ENCODE assay signal across 30 cellular contexts in genomic region chr9:33435821-33436277, GRCh38. TPM values are rescaled to one million over a fixed set of nuclear protein-coding genes. Genes with fewer than 3 reads are reported as not detected.
DNase-seq lines count a peak whose midpoint lies in the region; ATAC-seq, FAIRE-seq and TF ChIP-seq lines count a peak whose summit lies in the region.
"Had no signal": no experiment of that assay in that cellular context is flagged by ENCODE, and none has a peak within 500 bp of the region (broad histone marks: within the 10 kb centered on the region; RNA-seq: fewer than 3 reads in every experiment).

No MANE protein-coding gene starts in this region.

- no peak for FAIRE-seq in H1 (lab: Jason Lieb, UNC)
- FAIRE-seq: A204.1, G401.6, GM18507 had no signal

- no peak overlapping the region for H3K4me3 ChIP-seq in H1 (ENCODE audit: extremely low read depth in 1 of 4, insufficient read depth in 2 of 4, low read depth in 3 of 4, low read length in 4 of 4)
- H3K4me3 ChIP-seq in neural progenitor cell = no peak overlapping the region
- H3K4me3 ChIP-seq in CD8-positive, alpha-beta T cell (ENCODE audit: low read depth, low read length) = no peak overlapping the region
- H3K4me3 ChIP-seq: BLaER1 treated with 17β-estradiol and CSF1 and Interleukin-3, amounts not matched to agents 10 nM and 100 nM; body of pancreas; transverse colon had no signal

- no peak for TF ChIP-seq RAD21 in H1 (IDR thresholded peaks at IDR 0.05 in 1 of 2, conservative IDR thresholded peaks at IDR 0.05 in 1 of 2; ENCODE audit: low read depth in 2 of 2, low read length in 2 of 2)

- H3K4me2 ChIP-seq in H1 (ENCODE audit: insufficient read depth in 1 of 2, low read depth in 2 of 2, low read length in 2 of 2) (no peak overlapping the region), neural progenitor cell (no peak overlapping the region)

- no peak overlapping the region for H2BK120ac ChIP-seq in H1 (replicated peaks; ENCODE audit: low read depth, low read length)

- H2BK5ac ChIP-seq in H1 (ENCODE audit: low read depth, low read length) = no peak overlapping the region

- CTCF ChIA-PET in activated CD4-positive, alpha-beta T cell treated with anti-CD3 and anti-CD28 coated beads for 36 hours (lab: Charles Lee) = interaction anchor here (0.6 to 5.4 kb wide), 6 partner anchors 11 to 174 kb away, joined by 3 to 34 read pairs (median 3); partner anchors contain the start of gene AQP3
- CTCF ChIA-PET in H1 (lab: Charles Lee; ENCODE audit: partially characterized antibody) = interaction anchor here (0.8 to 9.1 kb wide), 7 partner anchors 9 to 62 kb away, joined by 3 to 63 read pairs (median 6); partner anchors contain the start of gene AQP3
- CTCF ChIA-PET in CD8-positive, alpha-beta T cell (lab: Charles Lee) = interaction anchor here (0.9 to 1.9 kb wide), 3 partner anchors 14 to 17 kb away, joined by 3 to 6 read pairs (median 3); no protein-coding TSS in a partner anchor

- H3F3A ChIP-seq in neural progenitor cell (ENCODE audit: low read depth) = no peaks in the 10 kb centered on the region

- no peak overlapping the region for H4K91ac ChIP-seq in H1 (replicated peaks; ENCODE audit: insufficient read length, low read length)

- no peaks in the 10 kb centered on the region for H3K36me3 ChIP-seq in H1 (ENCODE audit: control insufficient read depth in 2 of 4, insufficient read depth in 4 of 4, low read length in 3 of 4)
- no peaks in the 10 kb centered on the region for H3K36me3 ChIP-seq in neural progenitor cell
- no peaks in the 10 kb centered on the region for H3K36me3 ChIP-seq in CD8-positive, alpha-beta T cell (ENCODE audit: insufficient read depth, low read length)
- H3K36me3 ChIP-seq: BLaER1 treated with 17β-estradiol and CSF1 and Interleukin-3, amounts not matched to agents 10 nM and 100 nM; transverse colon had no signal

- H3K9ac ChIP-seq in H1 (replicated peaks in 1 of 4; ENCODE audit: extremely low read depth in 1 of 4, low read depth in 3 of 4, low read length in 3 of 4) (no peak overlapping the region), neural progenitor cell (no peak overlapping the region)

- H3K4me1 ChIP-seq in H1 (replicated peaks in 1 of 4; ENCODE audit: control insufficient read depth in 3 of 4, insufficient read depth in 4 of 4, low read length in 3 of 4) = peaks cover 0 to 5% (median 0%) of the 10 kb centered on the region in 4 experiments; a peak in 3 of 7 replicates
- no peaks in the 10 kb centered on the region for H3K4me1 ChIP-seq in neural progenitor cell
- no peaks in the 10 kb centered on the region for H3K4me1 ChIP-seq in CD8-positive, alpha-beta T cell (ENCODE audit: insufficient read depth, low read length)

- H3K27ac ChIP-seq in H1 (ENCODE audit: low read depth, low read length) = no peak overlapping the region
- H3K27ac ChIP-seq in neural progenitor cell = no peak overlapping the region
- no peak overlapping the region for H3K27ac ChIP-seq in CD8-positive, alpha-beta T cell (ENCODE audit: low read depth, low read length)
- H3K27ac ChIP-seq: body of pancreas, transverse colon had no signal

- TF ChIP-seq POLR2A in H1 (IDR thresholded peaks at IDR 0.05; ENCODE audit: control extremely low read depth in 1 of 2, low read depth in 2 of 2, low read length in 2 of 2) = no peak

- no peaks in the 10 kb centered on the region; a peak in 1 of 7 replicates for H3K27me3 ChIP-seq in H1 (replicated peaks in 1 of 4; ENCODE audit: control insufficient read depth in 3 of 4, extremely low read depth in 1 of 4, insufficient read depth in 3 of 4, low read length in 3 of 4)
- no peaks in the 10 kb centered on the region for H3K27me3 ChIP-seq in neural progenitor cell
- H3K27me3 ChIP-seq in CD8-positive, alpha-beta T cell (ENCODE audit: insufficient read depth, low read length) = no peaks in the 10 kb centered on the region
- H3K27me3 ChIP-seq: BLaER1 treated with 17β-estradiol and CSF1 and Interleukin-3, amounts not matched to agents 10 nM and 100 nM; body of pancreas; transverse colon had no signal

- H3K4me3 Mint-ChIP-seq in activated CD4-positive, alpha-beta T cell treated with anti-CD3 and anti-CD28 coated beads, Interleukin-2, amount 10 ng/mL, durations not matched to agents 24 days and 14 days = no peak overlapping the region
- no peak overlapping the region for H3K4me3 Mint-ChIP-seq in activated CD4-positive, alpha-beta T cell treated with anti-CD3 and anti-CD28 coated beads for 36 hours
- H3K4me3 Mint-ChIP-seq in neural progenitor cell = no peak overlapping the region
- H3K4me3 Mint-ChIP-seq in CD8-positive, alpha-beta T cell = no peak overlapping the region
- H3K4me3 Mint-ChIP-seq: activated naive CD8-positive, alpha-beta T cell treated with anti-CD3 and anti-CD28 coated beads for 36 hours; stimulated activated naive CD8-positive, alpha-beta T cell treated with anti-CD3 and anti-CD28 coated beads, Interleukin-15, Interleukin-2, amounts not matched to agents 100 ng/mL and 50 ng/mL, for 24 hours had no signal

- no peak overlapping the region for H3K18ac ChIP-seq in H1 (ENCODE audit: extremely low read depth, low read length)

- H3K56ac ChIP-seq in H1 (replicated peaks; ENCODE audit: insufficient read length, low read depth, low read length) = no peak overlapping the region

- no peaks in the 10 kb centered on the region for H3K23me2 ChIP-seq in H1 (ENCODE audit: low read depth, low read length)

- peaks cover 8% of the 10 kb centered on the region for H3K36me3 Mint-ChIP-seq in activated CD4-positive, alpha-beta T cell treated with anti-CD3 and anti-CD28 coated beads, Interleukin-2, amount 10 ng/mL, durations not matched to agents 24 days and 14 days (ENCODE audit: low read depth)
- H3K36me3 Mint-ChIP-seq in activated CD4-positive, alpha-beta T cell treated with anti-CD3 and anti-CD28 coated beads for 36 hours (ENCODE audit: low read depth) = no peaks in the 10 kb centered on the region
- H3K36me3 Mint-ChIP-seq in neural progenitor cell = no peaks in the 10 kb centered on the region
- peaks cover 12% of the 10 kb centered on the region for H3K36me3 Mint-ChIP-seq in CD8-positive, alpha-beta T cell
- H3K36me3 Mint-ChIP-seq: activated naive CD8-positive, alpha-beta T cell treated with anti-CD3 and anti-CD28 coated beads for 36 hours; naive B cell had no signal

- H3K4ac ChIP-seq in H1 (replicated peaks; ENCODE audit: insufficient read length, low read depth, low read length) = no peak overlapping the region

- H3K79me1 ChIP-seq in H1 (ENCODE audit: low read depth, low read length) = no peaks in the 10 kb centered on the region

- no peak for ATAC-seq in activated CD4-positive, alpha-beta T cell treated with anti-CD3 and anti-CD28 coated beads for 36 hours
- no peak for ATAC-seq in CD8-positive, alpha-beta T cell
- ATAC-seq in GM21737 (IDR thresholded peaks at IDR 0.05; ENCODE audit: unreplicated experiment) = no peak
- ATAC-seq: body of pancreas, HCT116 had no signal

- H4K20me1 ChIP-seq in H1 (replicated peaks in 1 of 2; ENCODE audit: control insufficient read depth in 1 of 2, insufficient read depth in 2 of 2, low read length in 2 of 2) = no peaks in the 10 kb centered on the region
- no peaks in the 10 kb centered on the region for H4K20me1 ChIP-seq in neural progenitor cell (ENCODE audit: low read depth)
- H4K20me1 ChIP-seq: BLaER1 treated with 17β-estradiol and CSF1 and Interleukin-3, amounts not matched to agents 10 nM and 100 nM had no signal

- POLR2A ChIA-PET in activated CD4-positive, alpha-beta T cell treated with anti-CD3 and anti-CD28 coated beads for 36 hours (lab: Charles Lee) = no interaction called here
- POLR2A ChIA-PET in H1 (lab: Charles Lee; ENCODE audit: partially characterized antibody) = no interaction called here
- POLR2A ChIA-PET in CD8-positive, alpha-beta T cell (lab: Charles Lee) = interaction anchor here (1.7 kb wide), 1 partner anchor 12 kb away, joined by 4 read pairs; the partner anchor contains the start of gene AQP3

- H3K27ac Mint-ChIP-seq in activated CD4-positive, alpha-beta T cell treated with anti-CD3 and anti-CD28 coated beads, Interleukin-2, amount 10 ng/mL, durations not matched to agents 24 days and 14 days = no peak overlapping the region
- H3K27ac Mint-ChIP-seq in activated CD4-positive, alpha-beta T cell treated with anti-CD3 and anti-CD28 coated beads for 36 hours = no peak overlapping the region
- H3K27ac Mint-ChIP-seq in neural progenitor cell = no peak overlapping the region
- no peak overlapping the region for H3K27ac Mint-ChIP-seq in CD8-positive, alpha-beta T cell
- H3K27ac Mint-ChIP-seq: activated naive CD8-positive, alpha-beta T cell treated with anti-CD3 and anti-CD28 coated beads for 36 hours; stimulated activated naive CD8-positive, alpha-beta T cell treated with anti-CD3 and anti-CD28 coated beads, Interleukin-15, Interleukin-2, amounts not matched to agents 100 ng/mL and 50 ng/mL, for 24 hours had no signal

- no peak overlapping the region for H4K5ac ChIP-seq in H1 (ENCODE audit: insufficient read length, low read depth, low read length)

- TF ChIP-seq EP300 in H1 (IDR thresholded peaks at IDR 0.05; ENCODE audit: borderline replicate concordance in 1 of 2, low read depth in 2 of 2, low read length in 2 of 2) = no peak

- 88% methylated on average over 8 of the region's 8 CpGs; no CpG with 5 or more reads in 1 of the 2 experiments for WGBS in H1 (ENCODE audit: extremely low coverage in 1 of 2, insufficient coverage in 1 of 2, insufficient read length in 1 of 2, insufficient replicate concordance in 2 of 2, low coverage in 1 of 2, low lambda C conversion rate in 2 of 2, missing lambda C conversion rate in 1 of 2), 2 experiments

- peaks cover 46% of the 10 kb centered on the region for H3K4me1 Mint-ChIP-seq in activated CD4-positive, alpha-beta T cell treated with anti-CD3 and anti-CD28 coated beads, Interleukin-2, amount 10 ng/mL, durations not matched to agents 24 days and 14 days
- peaks cover 12% of the 10 kb centered on the region for H3K4me1 Mint-ChIP-seq in activated CD4-positive, alpha-beta T cell treated with anti-CD3 and anti-CD28 coated beads for 36 hours
- H3K4me1 Mint-ChIP-seq in neural progenitor cell = peaks cover 21% of the 10 kb centered on the region
- peaks cover 7% of the 10 kb centered on the region for H3K4me1 Mint-ChIP-seq in CD8-positive, alpha-beta T cell (ENCODE audit: low read depth)
- H3K4me1 Mint-ChIP-seq: activated naive CD8-positive, alpha-beta T cell treated with anti-CD3 and anti-CD28 coated beads for 36 hours had no signal

- no peak overlapping the region for H3K23ac ChIP-seq in H1 (ENCODE audit: insufficient read length)

- H3K14ac ChIP-seq in H1 (ENCODE audit: insufficient read length) = no peak overlapping the region

- no peak overlapping the region for H2BK15ac ChIP-seq in H1 (ENCODE audit: low read length)

- no peak overlapping the region for H4K8ac ChIP-seq in H1 (ENCODE audit: extremely low read depth, insufficient read depth, low read length)

- intact Hi-C loops in activated CD4-positive, alpha-beta T cell treated with anti-CD3 and anti-CD28 coated beads, Interleukin-2, amount 10 ng/mL, durations not matched to agents 24 days and 14 days (cut with micrococcal nuclease) = no loop called here
- intact Hi-C loops in activated CD4-positive, alpha-beta T cell treated with anti-CD3 and anti-CD28 coated beads for 36 hours (cut with DNase I, micrococcal nuclease) = no loop called here
- intact Hi-C loops in CD8-positive, alpha-beta T cell (cut with DNase I, micrococcal nuclease) = no loop called here

- peak; percentile 55 for DNase-seq in activated CD4-positive, alpha-beta T cell treated with anti-CD3 and anti-CD28 coated beads, Interleukin-2, amount 10 ng/mL, durations not matched to agents 24 days and 14 days
- DNase-seq in activated CD4-positive, alpha-beta T cell treated with anti-CD3 and anti-CD28 coated beads for 36 hours = no peak
- peak; percentile 96 for DNase-seq in NCI-H82 (lab: John Stamatoyannopoulos, UW)
- no peak for DNase-seq in H1 (ENCODE audit: low read depth in 1 of 2, low spot score in 2 of 2)
- peak; percentile 16 for DNase-seq in neural progenitor cell (ENCODE audit: low spot score)
- no peak for DNase-seq in NCI-H146 (lab: John Stamatoyannopoulos, UW)
- DNase-seq in CD8-positive, alpha-beta T cell = no peak
- DNase-seq: activated CD4-positive, alpha-beta T cell treated with anti-CD3 and anti-CD28 coated beads, Interleukin-2, amount 50 U/mL, for 1 hour; activated CD8-positive, alpha-beta memory T cell treated with anti-CD3 and anti-CD28 coated beads, Interleukin-2, amount 50 U/mL, for 4 hours; activated naive CD8-positive, alpha-beta T cell treated with anti-CD3 and anti-CD28 coated beads for 36 hours; body of pancreas; effector CD4-positive, alpha-beta T cell; erythroblast; mesenchymal stem cell; MM.1S; naive B cell; NCI-H1436 treated with DMSO at 0.1 percent for 48 hours; NCI-H526 treated with DMSO at 0.1 percent for 48 hours; stimulated activated CD4-positive, alpha-beta T cell treated with anti-CD3 and anti-CD28 coated beads, Interleukin-12 subunit alpha, Interleukin-12 subunit beta, amount 100 ng/mL, for 4 hours; stimulated activated CD4-positive, alpha-beta T cell treated with anti-CD3 and anti-CD28 coated beads, Interleukin-4, amount 100 ng/mL, for 4 hours; transverse colon had no signal

- H3K27me3 Mint-ChIP-seq in activated CD4-positive, alpha-beta T cell treated with anti-CD3 and anti-CD28 coated beads, Interleukin-2, amount 10 ng/mL, durations not matched to agents 24 days and 14 days = no peaks in the 10 kb centered on the region
- H3K27me3 Mint-ChIP-seq in activated CD4-positive, alpha-beta T cell treated with anti-CD3 and anti-CD28 coated beads for 36 hours = no peaks in the 10 kb centered on the region
- H3K27me3 Mint-ChIP-seq in neural progenitor cell (ENCODE audit: insufficient read depth, low read depth) = peaks cover 4% of the 10 kb centered on the region
- H3K27me3 Mint-ChIP-seq in CD8-positive, alpha-beta T cell (ENCODE audit: low read depth) = no peaks in the 10 kb centered on the region
- H3K27me3 Mint-ChIP-seq: activated naive CD8-positive, alpha-beta T cell treated with anti-CD3 and anti-CD28 coated beads for 36 hours; stimulated activated naive CD8-positive, alpha-beta T cell treated with anti-CD3 and anti-CD28 coated beads, Interleukin-15, Interleukin-2, amounts not matched to agents 100 ng/mL and 50 ng/mL, for 24 hours had no signal

- H2AK5ac ChIP-seq in H1 (ENCODE audit: low read depth, low read length) = no peak overlapping the region

- TF ChIP-seq CTCF in H1 (IDR thresholded peaks at IDR 0.05; ENCODE audit: control extremely low read depth in 1 of 3, insufficient read depth in 1 of 3, low read depth in 1 of 3, low read length in 3 of 3) (no peak), neural progenitor cell (IDR thresholded peaks at IDR 0.05) (no peak)
- no peak for TF ChIP-seq CTCF in CD8-positive, alpha-beta T cell (IDR thresholded peaks at IDR 0.05)

- no peaks in the 10 kb centered on the region for H3K79me2 ChIP-seq in H1 (ENCODE audit: control insufficient read depth in 1 of 2, insufficient read depth in 2 of 2, low read length in 2 of 2)
- H3K79me2 ChIP-seq in neural progenitor cell (ENCODE audit: low read depth) = no peaks in the 10 kb centered on the region

- 0 out of 2 replicates have a peak overlapping the region, but pooled peaks have one; percentile 27 for H2BK12ac ChIP-seq in H1 (ENCODE audit: low read depth, low read length)

- no peaks in the 10 kb centered on the region for H3K9me3 ChIP-seq in H1 (ENCODE audit: insufficient read depth in 2 of 2, low read depth in 1 of 2, low read length in 1 of 2)
- H3K9me3 ChIP-seq in neural progenitor cell (ENCODE audit: low read depth) = no peaks in the 10 kb centered on the region
- no peaks in the 10 kb centered on the region for H3K9me3 ChIP-seq in CD8-positive, alpha-beta T cell (ENCODE audit: low read length)
- H3K9me3 ChIP-seq: BLaER1 treated with 17β-estradiol and CSF1 and Interleukin-3, amounts not matched to agents 10 nM and 100 nM; body of pancreas; transverse colon had no signal

- H3K9me3 Mint-ChIP-seq in activated CD4-positive, alpha-beta T cell treated with anti-CD3 and anti-CD28 coated beads, Interleukin-2, amount 10 ng/mL, durations not matched to agents 24 days and 14 days = no peaks in the 10 kb centered on the region
- no peaks in the 10 kb centered on the region for H3K9me3 Mint-ChIP-seq in activated CD4-positive, alpha-beta T cell treated with anti-CD3 and anti-CD28 coated beads for 36 hours (ENCODE audit: low read depth)
- no peaks in the 10 kb centered on the region for H3K9me3 Mint-ChIP-seq in neural progenitor cell
- H3K9me3 Mint-ChIP-seq in CD8-positive, alpha-beta T cell = no peaks in the 10 kb centered on the region
- H3K9me3 Mint-ChIP-seq: activated naive CD8-positive, alpha-beta T cell treated with anti-CD3 and anti-CD28 coated beads for 36 hours; naive B cell; stimulated activated naive CD8-positive, alpha-beta T cell treated with anti-CD3 and anti-CD28 coated beads, Interleukin-15, Interleukin-2, amounts not matched to agents 100 ng/mL and 50 ng/mL, for 24 hours had no signal

- no peak overlapping the region; the same call in 1 of the 2 replicates for H2BK20ac ChIP-seq in H1 (ENCODE audit: low read length)

- no peak overlapping the region for H2AFZ ChIP-seq in H1 (ENCODE audit: low read length)
- no peak overlapping the region for H2AFZ ChIP-seq in neural progenitor cell (replicated peaks)

RNA-seq across cellular contexts. Expression of gene AQP3, which starts 11.5 kb away (rescaled TPM):
- total RNA-seq in activated CD4-positive, alpha-beta T cell treated with anti-CD3 and anti-CD28 coated beads, Interleukin-2, amount 10 ng/mL, durations not matched to agents 24 days and 14 days = 3.2 and 4.1 TPM in 2 replicates
- 10 to 100 TPM in 1 of 2 experiments, 1 to 10 TPM in 1; 8.5 to 11.3 TPM for total RNA-seq in activated CD4-positive, alpha-beta T cell treated with anti-CD3 and anti-CD28 coated beads for 36 hours
- total RNA-seq in H1 (2021; fragmentation: NEBNext Ultra II Directional; extraction: Animal tissue kit (Norgen Biotek cat#: 25700)) = 2.6 and 3.0 TPM in 2 replicates
- polyA plus RNA-seq in H1 (2011; rRNA removed) = 6.4 and 7.6 TPM in 2 replicates
- polyA plus RNA-seq in H1 (2011; cell fraction: cytosol; rRNA removed) = 4.0 TPM
- polyA plus RNA-seq in H1 (2011; cell fraction: nucleus; rRNA removed) = 7.0 TPM
- polyA plus RNA-seq in H1 (2012, experiment 1 of 2) = 1.9 to 3.7 TPM (median 3.0 TPM) in 4 replicates
- polyA plus RNA-seq in H1 (2012, experiment 2 of 2) = 2.9 TPM
- polyA plus RNA-seq in H1 (2013, experiment 1 of 2) = 4.4 TPM
- 4.8 TPM for polyA plus RNA-seq in H1 (2013, experiment 2 of 2)
- polyA minus RNA-seq in H1 (2011; rRNA and poly(A)+ RNA removed) = 1.7 and 3.2 TPM in 2 replicates
- 2.7 TPM for polyA minus RNA-seq in H1 (2011; cell fraction: cytosol; rRNA and poly(A)+ RNA removed)
- 4.3 TPM for polyA minus RNA-seq in H1 (2011; cell fraction: nucleus; rRNA and poly(A)+ RNA removed)
- 0.45 and 0.90 TPM in 2 replicates for total RNA-seq in neural progenitor cell (ENCODE audit: low replicate concordance)
- 10 to 100 TPM; 48.0 to 50.3 TPM for total RNA-seq in CD8-positive, alpha-beta T cell

RNA-seq across cellular contexts. Expression of gene AQP7, which starts 33.5 kb away (rescaled TPM):
- not detected in 2 replicates for total RNA-seq in activated CD4-positive, alpha-beta T cell treated with anti-CD3 and anti-CD28 coated beads, Interleukin-2, amount 10 ng/mL, durations not matched to agents 24 days and 14 days
- total RNA-seq in activated CD4-positive, alpha-beta T cell treated with anti-CD3 and anti-CD28 coated beads for 36 hours = not detected
- total RNA-seq in H1 (2021; fragmentation: NEBNext Ultra II Directional; extraction: Animal tissue kit (Norgen Biotek cat#: 25700)) = not detected in 2 replicates
- polyA plus RNA-seq in H1 (2011; rRNA removed) = 0.38 TPM in 1 of 2 replicates, not detected in the other
- 0.25 TPM for polyA plus RNA-seq in H1 (2011; cell fraction: cytosol; rRNA removed)
- polyA plus RNA-seq in H1 (2011; cell fraction: nucleus; rRNA removed) = 0.54 TPM
- 0.11 to 0.27 TPM (median 0.25 TPM) in 4 replicates for polyA plus RNA-seq in H1 (2012, experiment 1 of 2)
- not detected for polyA plus RNA-seq in H1 (2012, experiment 2 of 2)
- polyA plus RNA-seq in H1 (2013, experiment 1 of 2) = 0.02 TPM
- polyA plus RNA-seq in H1 (2013, experiment 2 of 2) = not detected
- not detected in 2 replicates for polyA minus RNA-seq in H1 (2011; rRNA and poly(A)+ RNA removed)
- not detected for polyA minus RNA-seq in H1 (2011; cell fraction: cytosol; rRNA and poly(A)+ RNA removed)
- not detected for polyA minus RNA-seq in H1 (2011; cell fraction: nucleus; rRNA and poly(A)+ RNA removed)
- total RNA-seq in neural progenitor cell (ENCODE audit: low replicate concordance) = 0.25 TPM in 1 of 2 replicates, not detected in the other
- not detected for total RNA-seq in CD8-positive, alpha-beta T cell
- total RNA-seq: activated naive CD8-positive, alpha-beta T cell treated with anti-CD3 and anti-CD28 coated beads for 36 hours; glomerular endothelial cell; osteocyte had no signal

RNA-seq across cellular contexts. Expression of gene NOL6, which starts 37.9 kb away (rescaled TPM):
- total RNA-seq in activated CD4-positive, alpha-beta T cell treated with anti-CD3 and anti-CD28 coated beads, Interleukin-2, amount 10 ng/mL, durations not matched to agents 24 days and 14 days = 86.7 and 86.8 TPM in 2 replicates
- total RNA-seq in activated CD4-positive, alpha-beta T cell treated with anti-CD3 and anti-CD28 coated beads for 36 hours = 10 to 100 TPM; 39.0 to 39.4 TPM
- total RNA-seq in H1 (2021; fragmentation: NEBNext Ultra II Directional; extraction: Animal tissue kit (Norgen Biotek cat#: 25700)) = 55.0 and 57.9 TPM in 2 replicates
- 44.0 and 50.5 TPM in 2 replicates for polyA plus RNA-seq in H1 (2011; rRNA removed)
- 35.5 TPM for polyA plus RNA-seq in H1 (2011; cell fraction: cytosol; rRNA removed)
- 96.6 TPM for polyA plus RNA-seq in H1 (2011; cell fraction: nucleus; rRNA removed)
- polyA plus RNA-seq in H1 (2012, experiment 1 of 2) = 44.3 to 55.6 TPM (median 49.2 TPM) in 4 replicates
- 61.6 TPM for polyA plus RNA-seq in H1 (2012, experiment 2 of 2)
- 31.4 TPM for polyA plus RNA-seq in H1 (2013, experiment 1 of 2)
- polyA plus RNA-seq in H1 (2013, experiment 2 of 2) = 28.6 TPM
- polyA minus RNA-seq in H1 (2011; rRNA and poly(A)+ RNA removed) = 65.7 and 66.4 TPM in 2 replicates
- polyA minus RNA-seq in H1 (2011; cell fraction: cytosol; rRNA and poly(A)+ RNA removed) = 25.9 TPM
- polyA minus RNA-seq in H1 (2011; cell fraction: nucleus; rRNA and poly(A)+ RNA removed) = 50.5 TPM
- total RNA-seq in neural progenitor cell (ENCODE audit: low replicate concordance) = 9.2 and 16.9 TPM in 2 replicates
- 10 to 100 TPM; 41.8 to 42.3 TPM for total RNA-seq in CD8-positive, alpha-beta T cell

Comparison
In these comparisons a context has a peak if more than half of its experiments do, and no peak if none do; other contexts are left out.
1. DNase-seq: peak in activated CD4-positive, alpha-beta T cell treated with anti-CD3 and anti-CD28 coated beads, Interleukin-2, amount 10 ng/mL, durations not matched to agents 24 days and 14 days (single experiment), NCI-H82 (single experiment) and neural progenitor cell (single experiment); none in activated CD4-positive, alpha-beta T cell treated with anti-CD3 and anti-CD28 coated beads for 36 hours (single experiment), H1 (0 of 2), NCI-H146 (single experiment) and CD8-positive, alpha-beta T cell (0 of 7).